3 cellular contexts compared by ENCODE assay signal in the genomic region with DNA sequence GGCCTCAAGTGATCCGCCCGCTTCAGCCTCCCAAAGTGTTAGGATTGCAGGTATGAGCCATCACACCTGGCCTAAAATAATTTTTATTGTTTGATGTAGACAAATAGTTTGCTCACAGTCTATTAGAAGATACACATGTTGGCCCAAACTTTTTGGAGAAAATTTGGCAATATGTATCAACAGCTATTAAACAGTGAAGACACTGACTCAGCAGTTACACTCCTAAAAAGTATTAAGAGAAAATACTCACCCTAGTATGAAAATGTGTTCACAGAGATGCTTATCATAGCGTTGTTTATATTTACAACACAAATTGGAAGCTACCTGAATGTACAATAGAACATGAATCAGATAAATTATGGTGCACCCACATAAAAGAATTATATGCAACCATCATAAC.
TF ChIP-seq lines count a peak whose summit lies in the region.

No MANE protein-coding gene starts in this region.

TF ChIP-seq in A549, 52 proteins besides CTCF, POLR2A, EP300 and RAD21:
- TF ChIP-seq MAFK (IDR thresholded peaks at IDR 0.05; ENCODE audit: partially characterized antibody) (peak; percentile 53), ZSCAN20 (CRISPR knock-in tag; IDR thresholded peaks at IDR 0.05) (no peak)

TF ChIP-seq in IMR-90, 13 proteins besides CTCF, POLR2A, EP300 and RAD21:
- TF ChIP-seq NFE2L2 (IDR thresholded peaks at IDR 0.05; ENCODE audit: low read depth, low read length) (no peak), BHLHE40 (IDR thresholded peaks at IDR 0.05; ENCODE audit: low read depth, low read length) (no peak), RFX5 (IDR thresholded peaks at IDR 0.05; ENCODE audit: low read depth, low read length) (no peak), MAFK (IDR thresholded peaks at IDR 0.05; ENCODE audit: low read depth, low read length) (peak; percentile 66)

TF ChIP-seq in K562, 482 proteins besides CTCF, POLR2A, EP300 and RAD21:
- TF ChIP-seq FOXK2 (conservative IDR thresholded peaks at IDR 0.05 in 1 of 2, IDR thresholded peaks at IDR 0.05 in 1 of 2; ENCODE audit: low read depth in 2 of 2) (no peak), CAMTA2 (CRISPR knock-in tag; conservative IDR thresholded peaks at IDR 0.05) (no peak), FOXM1 (IDR thresholded peaks at IDR 0.05; ENCODE audit: low read depth) (no peak), FOXM1 (CRISPR knock-in tag; IDR thresholded peaks at IDR 0.05; ENCODE audit: low read depth) (no peak), TAF1 (IDR thresholded peaks at IDR 0.05; ENCODE audit: control insufficient read depth, extremely low read depth, insufficient read depth, low read length, severe bottlenecking) (no peak), BRD4 (IDR thresholded peaks at IDR 0.05) (no peak), TRIM28 (IDR thresholded peaks at IDR 0.05) (no peak), SIN3B (IDR thresholded peaks at IDR 0.05; ENCODE audit: low read depth) (no peak), MAFG (tag; conservative IDR thresholded peaks at IDR 0.05) (peak; percentile 43; the same call in 1 of the 2 replicates), ARID2 (IDR thresholded peaks at IDR 0.05) (no peak), ZNF316 (IDR thresholded peaks at IDR 0.05) (peak; percentile 60), NCOA2 (IDR thresholded peaks at IDR 0.05; ENCODE audit: partially characterized antibody in 2 of 2) (no peak), SMARCA4 (IDR thresholded peaks at IDR 0.05) (no peak), SMARCA5 (IDR thresholded peaks at IDR 0.05) (no peak)
- TF ChIP-seq, protein P1, sequence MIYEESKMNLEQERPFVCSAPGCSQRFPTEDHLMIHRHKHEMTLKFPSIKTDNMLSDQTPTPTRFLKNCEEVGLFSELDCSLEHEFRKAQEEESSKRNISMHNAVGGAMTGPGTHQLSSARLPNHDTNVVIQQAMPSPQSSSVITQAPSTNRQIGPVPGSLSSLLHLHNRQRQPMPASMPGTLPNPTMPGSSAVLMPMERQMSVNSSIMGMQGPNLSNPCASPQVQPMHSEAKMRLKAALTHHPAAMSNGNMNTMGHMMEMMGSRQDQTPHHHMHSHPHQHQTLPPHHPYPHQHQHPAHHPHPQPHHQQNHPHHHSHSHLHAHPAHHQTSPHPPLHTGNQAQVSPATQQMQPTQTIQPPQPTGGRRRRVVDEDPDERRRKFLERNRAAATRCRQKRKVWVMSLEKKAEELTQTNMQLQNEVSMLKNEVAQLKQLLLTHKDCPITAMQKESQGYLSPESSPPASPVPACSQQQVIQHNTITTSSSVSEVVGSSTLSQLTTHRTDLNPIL (CRISPR knock-in tag; IDR thresholded peaks at IDR 0.05) = no peak
